10 cellular contexts compared by ENCODE assay signal in the genomic region with DNA sequence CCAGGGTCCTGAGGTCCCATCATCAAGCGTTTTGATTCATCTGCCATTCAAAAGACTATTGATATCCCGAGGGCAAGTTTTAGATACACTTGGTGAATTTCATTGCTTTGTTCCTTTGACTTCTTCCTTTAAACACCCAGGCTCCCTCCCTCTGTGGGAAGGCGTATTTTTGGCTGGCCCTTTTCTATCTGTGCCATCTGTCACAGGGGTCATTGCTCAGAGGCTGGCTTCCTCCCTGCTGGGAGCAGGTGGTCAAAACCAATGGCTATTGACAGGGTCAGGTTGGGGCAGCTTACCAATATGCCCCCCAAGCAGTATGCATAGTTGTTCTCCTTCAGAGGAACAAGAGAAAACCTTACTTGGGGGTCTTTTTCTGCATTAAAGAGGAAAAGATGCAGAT.
"Had no signal": no experiment of that assay in that cellular context is flagged by ENCODE, and none has a peak within 500 bp of the region (broad histone marks: within the 10 kb centered on the region; RNA-seq: fewer than 3 reads in every experiment).

No MANE protein-coding gene starts in this region.

- H3K27ac ChIP-seq: adrenal gland, upper lobe of left lung had no signal

- ATAC-seq: effector memory CD8-positive, alpha-beta T cell; natural killer cell treated with Interleukin-12 subunit alpha and Interleukin-12 subunit beta and Interleukin-15 and Interleukin-18, amount 100 ng/mL, for 72 hours had no signal

- H3K36me3 ChIP-seq: adrenal gland, upper lobe of left lung had no signal

- H3K4me3 ChIP-seq: adrenal gland, lung, upper lobe of left lung had no signal

- DNase-seq: activated CD4-positive, alpha-beta T cell treated with anti-CD3 and anti-CD28 coated beads, Interleukin-2, amount 10 ng/mL, durations not matched to agents 7 days and 5 days; activated CD4-positive, CD25-positive, alpha-beta regulatory T cell; activated naive CD4-positive, alpha-beta T cell treated with anti-CD3 and anti-CD28 coated beads, Interleukin-2, amount 50 U/mL, for 16 hours; effector memory CD8-positive, alpha-beta T cell; stimulated activated CD4-positive, alpha-beta T cell treated with anti-CD3 and anti-CD28 coated beads, Interleukin-4, amount 100 ng/mL, for 1 hour; upper lobe of left lung had no signal

- H3K9me3 ChIP-seq: adrenal gland, upper lobe of left lung had no signal

- H3K27me3 ChIP-seq: adrenal gland, upper lobe of left lung had no signal

- H3K36me3 Mint-ChIP-seq: natural killer cell treated with Interleukin-12 subunit alpha and Interleukin-12 subunit beta and Interleukin-15 and Interleukin-18, amount 100 ng/mL, for 72 hours had no signal

- H3K9me3 Mint-ChIP-seq: activated CD4-positive, alpha-beta T cell treated with anti-CD3 and anti-CD28 coated beads, Interleukin-2, amount 10 ng/mL, durations not matched to agents 7 days and 5 days; effector memory CD8-positive, alpha-beta T cell; natural killer cell treated with Interleukin-12 subunit alpha and Interleukin-12 subunit beta and Interleukin-15 and Interleukin-18, amount 100 ng/mL, for 72 hours; stimulated activated naive CD8-positive, alpha-beta T cell treated with anti-CD3 and anti-CD28 coated beads, Interleukin-15, Interleukin-2, amounts not matched to agents 100 ng/mL and 50 ng/mL, for 24 hours had no signal

- H3K4me1 ChIP-seq: upper lobe of left lung had no signal

- H3K4me3 Mint-ChIP-seq: activated CD4-positive, alpha-beta T cell treated with anti-CD3 and anti-CD28 coated beads, Interleukin-2, amount 10 ng/mL, durations not matched to agents 7 days and 5 days; effector memory CD8-positive, alpha-beta T cell; natural killer cell treated with Interleukin-12 subunit alpha and Interleukin-12 subunit beta and Interleukin-15 and Interleukin-18, amount 100 ng/mL, for 72 hours; stimulated activated naive CD8-positive, alpha-beta T cell treated with anti-CD3 and anti-CD28 coated beads, Interleukin-15, Interleukin-2, amounts not matched to agents 100 ng/mL and 50 ng/mL, for 24 hours had no signal

- H3K27ac Mint-ChIP-seq: activated CD4-positive, alpha-beta T cell treated with anti-CD3 and anti-CD28 coated beads, Interleukin-2, amount 10 ng/mL, durations not matched to agents 7 days and 5 days; effector memory CD8-positive, alpha-beta T cell; natural killer cell treated with Interleukin-12 subunit alpha and Interleukin-12 subunit beta and Interleukin-15 and Interleukin-18, amount 100 ng/mL, for 72 hours; stimulated activated naive CD8-positive, alpha-beta T cell treated with anti-CD3 and anti-CD28 coated beads, Interleukin-15, Interleukin-2, amounts not matched to agents 100 ng/mL and 50 ng/mL, for 24 hours had no signal

- H3K4me1 Mint-ChIP-seq: activated CD4-positive, alpha-beta T cell treated with anti-CD3 and anti-CD28 coated beads, Interleukin-2, amount 10 ng/mL, durations not matched to agents 7 days and 5 days had no signal
